ENCODE assay signal across 8 cellular contexts in genomic region chr12:10365716-10366433, GRCh38. TPM values are rescaled to one million over a fixed set of nuclear protein-coding genes. Genes with fewer than 3 reads are reported as not detected.
A peak's percentile ranks its signal among the peaks of the same experiment; 100 is the strongest.
DNase-seq lines count a peak whose midpoint lies in the region; ATAC-seq and TF ChIP-seq lines count a peak whose summit lies in the region.

No MANE protein-coding gene starts in this region.

- H3K4me3 ChIP-seq in IMR-90 (ENCODE audit: insufficient read depth, low read depth, low read length) (peak overlapping the region; percentile 54; the same call in 1 of the 2 replicates), mammary epithelial cell (replicated peaks in 1 of 3; ENCODE audit: insufficient read depth in 1 of 3, low read depth in 2 of 3, low read length in 3 of 3) (peak overlapping the region in 2 of 3 experiments; percentile 61 to 65), mononuclear cell (ENCODE audit: low read length) (peak overlapping the region; percentile 99)

- no peaks in the 10 kb centered on the region for H3K9me3 ChIP-seq in IMR-90 (ENCODE audit: control insufficient read depth, insufficient read depth, low read length)
- H3K9me3 ChIP-seq in mammary epithelial cell (replicated peaks; ENCODE audit: insufficient read depth, low read length), result peaks cover 8% of the 10 kb centered on the region
- no peaks in the 10 kb centered on the region for H3K9me3 ChIP-seq in mononuclear cell (ENCODE audit: low read depth, low read length)

- no peak overlapping the region for H2BK5ac ChIP-seq in IMR-90 (ENCODE audit: low read depth, low read length, poor library complexity, severe bottlenecking)

- ATAC-seq in IMR-90 (ENCODE audit: low read depth) (no peak), HG03139 (IDR thresholded peaks at IDR 0.05; ENCODE audit: unreplicated experiment) (no peak), HG03095 (IDR thresholded peaks at IDR 0.05; ENCODE audit: unreplicated experiment) (no peak)

- DNase-seq in AG08395 (ENCODE audit: low spot score) (peak; percentile 6), IMR-90 (peak; percentile 33), mammary epithelial cell (peak; percentile 25), DMS 273 (lab: John Stamatoyannopoulos, UW; ENCODE audit: unreplicated experiment) (no peak), A172 (ENCODE audit: low spot score) (no peak)

- H3K36me3 ChIP-seq in IMR-90 (ENCODE audit: control insufficient read depth, insufficient read depth, low read length) (no peaks in the 10 kb centered on the region), mammary epithelial cell (ENCODE audit: insufficient read depth, low read length) (no peaks in the 10 kb centered on the region)

- no peak overlapping the region for H3K14ac ChIP-seq in IMR-90 (replicated peaks; ENCODE audit: low read depth, low read length)

- no peaks in the 10 kb centered on the region for H3K79me1 ChIP-seq in IMR-90 (ENCODE audit: low read depth in 1 of 2, low read length in 2 of 2)

- TF ChIP-seq POLR2A in IMR-90 (IDR thresholded peaks at IDR 0.05; ENCODE audit: low read depth, low read length), result no peak

- no peak overlapping the region; the same call in 1 of the 2 replicates for H3K56ac ChIP-seq in IMR-90 (ENCODE audit: extremely low read depth, insufficient read depth, low read length)

- H3K4me2 ChIP-seq in IMR-90 (ENCODE audit: low read depth, low read length) (peak overlapping the region; percentile 95), mammary epithelial cell (ENCODE audit: insufficient read depth, low read depth, low read length) (peak overlapping the region; percentile 86)

- H2BK120ac ChIP-seq in IMR-90 (ENCODE audit: low read depth, low read length), result 0 out of 2 replicates have a peak overlapping the region, but pooled peaks have one; percentile 94

- no peak overlapping the region for H2AK9ac ChIP-seq in IMR-90 (replicated peaks; ENCODE audit: low read depth, low read length, poor library complexity)

- peak overlapping the region; percentile 90; the same call in 1 of the 2 replicates for H3K18ac ChIP-seq in IMR-90 (ENCODE audit: low read depth, low read length)

- no TSS peak for BruUV-seq in IMR-90 (replicated peaks; lab: Mats Ljungman, UMichigan)
- no TSS peak for BruUV-seq in mammary epithelial cell (replicated peaks; lab: Mats Ljungman, UMichigan)

- H3K23ac ChIP-seq in IMR-90 (ENCODE audit: low read depth, low read length), result peak overlapping the region; percentile 2; the same call in 1 of the 2 replicates

- peak overlapping the region; percentile 95 for H4K5ac ChIP-seq in IMR-90 (ENCODE audit: low read depth, low read length)

- H3K9me1 ChIP-seq in IMR-90 (ENCODE audit: insufficient read depth, low read length), result no peaks in the 10 kb centered on the region

- H2AK5ac ChIP-seq in IMR-90 (ENCODE audit: low read depth, low read length), result no peak overlapping the region

- POLR2A ChIA-PET in IMR-90 (lab: Charles Lee; ENCODE audit: unreplicated experiment), result no interaction called here

- 14% methylated on average over 1 of the region's 5 CpGs; no CpG with 5 or more reads in 1 of the 2 experiments for whole genome bisulfite sequencing in IMR-90 (ENCODE audit: extremely low coverage in 2 of 2, insufficient read length in 1 of 2), 2 experiments
- WGBS in mammary epithelial cell (ENCODE audit: low coverage, missing lambda C conversion rate), result 17% methylated on average over 5 of the region's 5 CpGs

- peak overlapping the region; percentile 95 to 96 for H4K8ac ChIP-seq in IMR-90 (ENCODE audit: low read depth in 2 of 2, low read length in 2 of 2)

- intact Hi-C loops in IMR-90 (cut with micrococcal nuclease) (loop anchor here (2.0 kb wide), 4 partner anchors 129 to 353 kb away; partner anchors contain the start of gene STYK1), mammary epithelial cell (cut with micrococcal nuclease) (loop anchor here (1.0 to 10.0 kb wide), 5 partner anchors 29 to 359 kb away; partner anchors contain the start of genes STYK1 and YBX3)

- H3K9ac ChIP-seq in IMR-90 (ENCODE audit: low read depth, low read length), result peak overlapping the region; percentile 87; the same call in 1 of the 2 replicates
- H3K9ac ChIP-seq in mammary epithelial cell (ENCODE audit: insufficient read depth, low read length), result peak overlapping the region; percentile 89

- peak; percentile 11; the same call in 1 of the 2 replicates for TF ChIP-seq RAD21 in IMR-90 (IDR thresholded peaks at IDR 0.05; ENCODE audit: low read length)

- H3K27me3 ChIP-seq in IMR-90 (ENCODE audit: control insufficient read depth, insufficient read depth, low read length) (no peaks in the 10 kb centered on the region), mammary epithelial cell (ENCODE audit: insufficient read depth, low read length) (no peaks in the 10 kb centered on the region), mononuclear cell (ENCODE audit: insufficient read depth, low read length) (no peaks in the 10 kb centered on the region)

- H3K4me1 ChIP-seq in IMR-90 (ENCODE audit: control insufficient read depth, insufficient read depth, low read length) (peaks cover 22% of the 10 kb centered on the region), mammary epithelial cell (ENCODE audit: insufficient read depth, low read length) (peaks cover 48% of the 10 kb centered on the region), mononuclear cell (ENCODE audit: insufficient read depth, low read length) (peaks cover 63% of the 10 kb centered on the region)

- 0 out of 2 replicates have a peak overlapping the region, but pooled peaks have one; percentile 8 for H4K91ac ChIP-seq in IMR-90 (ENCODE audit: insufficient read depth, low read depth, low read length)

- H4K20me1 ChIP-seq in IMR-90 (ENCODE audit: insufficient read depth, low read length), result no peaks in the 10 kb centered on the region
- no peaks in the 10 kb centered on the region for H4K20me1 ChIP-seq in mammary epithelial cell (ENCODE audit: insufficient read depth, low read length)

- CTCF ChIA-PET in IMR-90 (lab: Yijun Ruan, JAX), result interaction anchor here (0.5 to 0.6 kb wide), 2 partner anchors 97 to 330 kb away, joined by 3 read pairs; no protein-coding TSS in a partner anchor
- CTCF ChIA-PET in mammary epithelial cell (lab: Charles Lee; ENCODE audit: low non-redundant PET), result interaction anchor here (0.6 kb wide), 1 partner anchor 25 kb away, joined by 28 read pairs; no protein-coding TSS in a partner anchor

- 0 out of 2 replicates have a peak overlapping the region, but pooled peaks have one; percentile 17 for H2BK20ac ChIP-seq in IMR-90 (ENCODE audit: low read depth, low read length)

- H2AFZ ChIP-seq in IMR-90 (replicated peaks; ENCODE audit: low read length, poor library complexity) (peak overlapping the region; percentile 92), mammary epithelial cell (ENCODE audit: low read depth, low read length) (peak overlapping the region; percentile 88)

- peaks cover 6% of the 10 kb centered on the region for H3K79me2 ChIP-seq in mammary epithelial cell (ENCODE audit: insufficient read depth, low read length)

- in situ Hi-C loops in IMR-90 (cut with MboI; ENCODE audit: low sequenced_read_pairs) (no loop called here), mammary epithelial cell (cut with MboI; ENCODE audit: low sequenced_read_pairs in 2 of 2) (no loop called here)

- peak overlapping the region; percentile 26; the same call in 1 of the 3 replicates for H2BK15ac ChIP-seq in IMR-90 (ENCODE audit: low read depth, low read length)

- peak overlapping the region; percentile 83 for H3K4ac ChIP-seq in IMR-90 (ENCODE audit: low read depth, low read length)

- H3K27ac ChIP-seq in IMR-90 (ENCODE audit: insufficient read depth, low read length), result peak overlapping the region; percentile 48; the same call in 1 of the 2 replicates
- peak overlapping the region; percentile 90 for H3K27ac ChIP-seq in mammary epithelial cell (ENCODE audit: insufficient read depth, low read depth, low read length)

- dilution Hi-C loops in IMR-90 (cut with HindIII; ENCODE audit: low sequenced_read_pairs, unreplicated experiment) (no loop called here), mammary epithelial cell (cut with HindIII; ENCODE audit: low sequenced_read_pairs) (no loop called here)

- 0 out of 2 replicates have a peak, but pooled peaks have one; percentile 17 for TF ChIP-seq CTCF in IMR-90 (conservative IDR thresholded peaks at IDR 0.05; ENCODE audit: low read depth, low read length)
- peak; percentile 22 to 39 for TF ChIP-seq CTCF in mammary epithelial cell (conservative IDR thresholded peaks at IDR 0.05 in 1 of 2, IDR thresholded peaks at IDR 0.05 in 1 of 2; ENCODE audit: extremely low read depth in 1 of 2, insufficient read depth in 1 of 2, low read depth in 1 of 2, low read length in 2 of 2)

TF ChIP-seq in IMR-90, 13 proteins besides CTCF, POLR2A, EP300 and RAD21 (continues in another document):
- no peak for TF ChIP-seq CEBPB (IDR thresholded peaks at IDR 0.05; ENCODE audit: low read depth, low read length)

RNA-seq across cellular contexts. Expression of gene KLRK1, which starts 24.0 kb away (rescaled TPM):
- not detected in 2 replicates for total RNA-seq in IMR-90 (2012; rRNA removed)
- not detected in 2 replicates for polyA plus RNA-seq in IMR-90 (2012; rRNA removed)
- not detected in 2 replicates for polyA plus RNA-seq in IMR-90 (2012; cell fraction: cytosol; rRNA removed)
- not detected in 2 replicates for polyA plus RNA-seq in IMR-90 (2012; cell fraction: nucleus; rRNA removed; ENCODE audit: low replicate concordance)
- total RNA-seq in mammary epithelial cell, result not detected
- not detected for polyA plus RNA-seq in mammary epithelial cell
- not detected for polyA minus RNA-seq in mammary epithelial cell
- total RNA-seq in mononuclear cell, result 41.9 TPM
- total RNA-seq in A172 (2014; rRNA removed; shearing (Covaris generic)), result not detected in 2 replicates

RNA-seq across cellular contexts. Expression of gene KLRC4, which starts 43.7 kb away (rescaled TPM):
- not detected in 2 replicates for total RNA-seq in IMR-90 (2012; rRNA removed)
- polyA plus RNA-seq in IMR-90 (2012; rRNA removed), result not detected in 2 replicates
- not detected in 2 replicates for polyA plus RNA-seq in IMR-90 (2012; cell fraction: cytosol; rRNA removed)
- polyA plus RNA-seq in IMR-90 (2012; cell fraction: nucleus; rRNA removed; ENCODE audit: low replicate concordance), result not detected in 2 replicates
- not detected for total RNA-seq in mammary epithelial cell
- polyA plus RNA-seq in mammary epithelial cell, result not detected
- polyA minus RNA-seq in mammary epithelial cell, result not detected
- total RNA-seq in mononuclear cell, result 7.2 TPM
- not detected in 2 replicates for total RNA-seq in A172 (2014; rRNA removed; shearing (Covaris generic))

RNA-seq across cellular contexts. Expression of gene KLRC3, which starts 54.5 kb away (rescaled TPM):
- total RNA-seq in IMR-90 (2012; rRNA removed), result not detected in 2 replicates
- not detected in 2 replicates for polyA plus RNA-seq in IMR-90 (2012; rRNA removed)
- polyA plus RNA-seq in IMR-90 (2012; cell fraction: cytosol; rRNA removed), result not detected in 2 replicates
- polyA plus RNA-seq in IMR-90 (2012; cell fraction: nucleus; rRNA removed; ENCODE audit: low replicate concordance), result not detected in 2 replicates
- total RNA-seq in mammary epithelial cell, result not detected
- polyA plus RNA-seq in mammary epithelial cell, result not detected
- polyA minus RNA-seq in mammary epithelial cell, result not detected
- total RNA-seq in mononuclear cell, result 7.1 TPM
- total RNA-seq in A172 (2014; rRNA removed; shearing (Covaris generic)), result not detected in 2 replicates

RNA-seq across cellular contexts. Expression of gene KLRD1, which starts 58.2 kb away (rescaled TPM):
- total RNA-seq in IMR-90 (2012; rRNA removed) (under 0.01 TPM in 2 replicates), mammary epithelial cell (under 1 TPM in 1 of 2 donors, not detected in 1; 0.33 TPM), mononuclear cell (34.0 TPM)
- polyA plus RNA-seq in IMR-90 (2012; rRNA removed) (under 0.01 and 0.10 TPM in 2 replicates), mammary epithelial cell (not detected)
- polyA plus RNA-seq in IMR-90 (2012; cell fraction: cytosol; rRNA removed), result not detected in 2 replicates
- polyA plus RNA-seq in IMR-90 (2012; cell fraction: nucleus; rRNA removed; ENCODE audit: low replicate concordance), result 0.05 and 0.31 TPM in 2 replicates
- not detected for polyA minus RNA-seq in mammary epithelial cell
- not detected in 2 replicates for total RNA-seq in A172 (2014; rRNA removed; shearing (Covaris generic))

Comparison
In these comparisons a context has a peak if more than half of its experiments do, and no peak if none do; other contexts are left out.
1. DNase-seq: peak in AG08395 (single experiment), IMR-90 (single experiment) and mammary epithelial cell (single experiment); none in DMS 273 (single experiment) and A172 (single experiment).
2. RNA of gene KLRK1, which starts 24.0 kb away (total RNA-seq): 41.9 TPM in mononuclear cell (single experiment); not detected in IMR-90, not detected in mammary epithelial cell and not detected in A172; every median in the first group is over 10 times any median in the second.
3. Peak in every context shown above with its lines, with median percentiles within 50 percentile points of each other: H3K4me3 ChIP-seq.